ENCODE assay signal across 17 cellular contexts in the genomic region with DNA sequence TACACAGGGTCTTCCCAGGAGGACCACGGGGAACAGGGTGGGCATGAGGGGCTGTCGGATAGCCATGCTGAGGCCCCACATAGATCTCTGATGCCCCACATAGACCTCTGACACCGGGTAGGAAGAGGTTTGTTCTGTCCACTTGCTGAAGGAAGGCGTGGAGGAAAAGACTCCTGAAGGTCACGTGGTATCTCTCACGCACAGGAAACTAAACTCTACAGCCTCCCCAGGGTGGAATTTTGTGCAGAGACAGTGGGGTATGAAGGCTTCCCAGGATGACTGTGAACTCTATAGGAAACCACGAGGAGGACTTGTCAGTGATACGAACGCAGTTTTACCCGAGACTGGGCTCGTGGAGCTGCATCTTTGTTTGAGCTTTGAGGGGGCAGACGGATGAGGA. TPM values are rescaled to one million over a fixed set of nuclear protein-coding genes. Genes with fewer than 3 reads are reported as not detected.
DNase-seq lines count a peak whose midpoint lies in the region; ATAC-seq and TF ChIP-seq lines count a peak whose summit lies in the region.
"Had no signal": no experiment of that assay in that cellular context is flagged by ENCODE, and none has a peak within 500 bp of the region (broad histone marks: within the 10 kb centered on the region; RNA-seq: fewer than 3 reads in every experiment).

No MANE protein-coding gene starts in this region.

- H3K36me3 ChIP-seq in RWPE2 (ENCODE audit: low read depth), result no peaks in the 10 kb centered on the region
- H3K36me3 ChIP-seq: MG63, right atrium auricular region had no signal

- peaks cover 25% of the 10 kb centered on the region for H3K4me1 ChIP-seq in RWPE2 (ENCODE audit: insufficient read depth, poor library complexity, severe bottlenecking)

- DNase-seq in RWPE2 (ENCODE audit: low spot score) (no peak), fibroblast of the aortic adventitia (ENCODE audit: low read depth) (peak; percentile 56), DMS153 (lab: John Stamatoyannopoulos, UW) (no peak), KG1 (lab: John Stamatoyannopoulos, UW) (no peak), NCI-H774 (lab: John Stamatoyannopoulos, UW) (no peak)
- DNase-seq: AML-193; central memory CD4-positive, alpha-beta T cell; DMS79; GOT3; MG63; naive thymus-derived CD4-positive, alpha-beta T cell; NCI-H1930 had no signal

- H3K27me3 ChIP-seq in RWPE2 (ENCODE audit: insufficient read depth, poor library complexity, severe bottlenecking), result no peaks in the 10 kb centered on the region
- H3K27me3 ChIP-seq: right atrium auricular region had no signal

- no peaks in the 10 kb centered on the region for H3K9me3 ChIP-seq in RWPE2 (ENCODE audit: severe bottlenecking)
- H3K9me3 ChIP-seq: MG63, right atrium auricular region had no signal

- no peak for ATAC-seq in RWPE2 (ENCODE audit: low read depth)
- no peak for ATAC-seq in HG02970 (IDR thresholded peaks at IDR 0.05; ENCODE audit: low FRiP score, unreplicated experiment)
- ATAC-seq: naive thymus-derived CD4-positive, alpha-beta T cell had no signal

- H3K4me3 ChIP-seq in RWPE2 (ENCODE audit: severe bottlenecking), result no peak overlapping the region
- H3K4me3 ChIP-seq in fibroblast of the aortic adventitia (ENCODE audit: low read depth, low read length), result no peak overlapping the region
- no peak overlapping the region for H3K4me3 ChIP-seq in skin epidermis
- H3K4me3 ChIP-seq: MG63, right atrium auricular region had no signal

- H3K27ac ChIP-seq in C4-2B (peak overlapping the region; percentile 50), RWPE2 (ENCODE audit: poor library complexity, severe bottlenecking) (peak overlapping the region; percentile 88), skin epidermis (peak overlapping the region in 12 of 21 experiments; percentile 1 to 75 (median 48))
- H3K27ac ChIP-seq: right atrium auricular region had no signal

- TF ChIP-seq CTCF in C4-2B (conservative IDR thresholded peaks at IDR 0.05), result no peak
- TF ChIP-seq CTCF in RWPE2 (IDR thresholded peaks at IDR 0.05; ENCODE audit: poor library complexity, severe bottlenecking), result no peak
- no peak for TF ChIP-seq CTCF in fibroblast of the aortic adventitia (IDR thresholded peaks at IDR 0.05; ENCODE audit: insufficient read depth, low read length)

RNA-seq across cellular contexts. Expression of gene EVI5L, which starts 2.8 kb away (rescaled TPM):
- 16.6 and 22.3 TPM in 2 replicates for total RNA-seq in fibroblast of the aortic adventitia (ENCODE audit: low replicate concordance)

RNA-seq across cellular contexts. Expression of gene PRR36, which starts 41.4 kb away (rescaled TPM):
- total RNA-seq in fibroblast of the aortic adventitia (ENCODE audit: low replicate concordance), result 0.09 and 0.90 TPM in 2 replicates
- total RNA-seq: right atrium auricular region had no signal

RNA-seq across cellular contexts. Expression of gene LRRC8E, which starts 55.5 kb away (rescaled TPM):
- total RNA-seq in fibroblast of the aortic adventitia (ENCODE audit: low replicate concordance), result 2.1 and 5.2 TPM in 2 replicates
- total RNA-seq: T-helper 2 cell treated with Interferon-gamma antibody and Interleukin-4, amounts not matched to agents 100 ng/mL and 5 ng/mL, for 36 hours had no signal
